ENCODE assay signal across 8 cellular contexts in genomic region chr2:88627856-88628568, GRCh38. TPM values are rescaled to one million over a fixed set of nuclear protein-coding genes. Genes with fewer than 3 reads are reported as not detected.
DNase-seq lines count a peak whose midpoint lies in the region; ATAC-seq and TF ChIP-seq lines count a peak whose summit lies in the region.

No MANE protein-coding gene starts in this region.

- no peaks in the 10 kb centered on the region for H3K27me3 ChIP-seq in layer of hippocampus (ENCODE audit: control insufficient read depth, insufficient read depth, low read length)

- ATAC-seq in HG02759 (IDR thresholded peaks at IDR 0.05; ENCODE audit: unreplicated experiment) (peak; percentile 37), WTC11 (peak; percentile 40)

- H3K9me3 Mint-ChIP-seq in WTC11: no peaks in the 10 kb centered on the region

- H3K27me3 Mint-ChIP-seq in WTC11 (ENCODE audit: low read depth): no peaks in the 10 kb centered on the region

- POLR2A ChIA-PET in WTC11 (lab: Charles Lee): interaction anchor here (0.5 to 1.3 kb wide), 5 partner anchors 12 to 61 kb away, joined by 3 to 5 read pairs (median 3); no protein-coding TSS in a partner anchor

- DNase-seq in NCI-H1436 (lab: John Stamatoyannopoulos, UW) (peak; percentile 41), NCI-H1436 treated with DMSO at 0.1 percent for 48 hours (lab: John Stamatoyannopoulos, UW) (no peak), NCI-H2029 treated with DMSO at 0.1 percent for 48 hours (lab: John Stamatoyannopoulos, UW) (peak; percentile 79), WTC11 (ENCODE audit: low spot score) (peak; percentile 81)
- DNase-seq in central memory CD4-positive, alpha-beta T cell: peak; percentile 82
- peak; percentile 69 to 70 for DNase-seq in stimulated activated CD4-positive, alpha-beta T cell treated with anti-CD3 and anti-CD28 coated beads, Interleukin-2, amount 100 ng/mL, for 48 hours

- H3K27ac Mint-ChIP-seq in WTC11: no peak overlapping the region

- CTCF ChIA-PET in WTC11 (lab: Charles Lee): interaction anchor here (0.7 to 2.4 kb wide), 3 partner anchors 42 to 568 kb away, joined by 3 to 5 read pairs (median 5); no protein-coding TSS in a partner anchor

- peak overlapping the region; percentile 91 for H3K27ac ChIP-seq in layer of hippocampus (ENCODE audit: low read depth, low read length)

- H3K4me3 Mint-ChIP-seq in WTC11: no peak overlapping the region

- H3K36me3 Mint-ChIP-seq in WTC11: no peaks in the 10 kb centered on the region

- peaks cover 47% of the 10 kb centered on the region for H3K4me1 Mint-ChIP-seq in WTC11

- no peak for TF ChIP-seq CTCF in WTC11 (IDR thresholded peaks at IDR 0.05)

TF ChIP-seq in WTC11, 78 proteins besides CTCF, POLR2A, EP300 and RAD21:
- TF ChIP-seq CREM (CRISPR knock-in tag; IDR thresholded peaks at IDR 0.05) (0 out of 2 replicates have a peak, but pooled peaks have one; percentile 8), GABPB1 (CRISPR knock-in tag; IDR thresholded peaks at IDR 0.05) (peak; percentile 55), ESRRA (CRISPR knock-in tag; IDR thresholded peaks at IDR 0.05; ENCODE audit: borderline replicate concordance) (no peak), ETV6 (CRISPR knock-in tag; IDR thresholded peaks at IDR 0.05) (peak; percentile 65; the same call in 1 of the 2 replicates), ATF1 (CRISPR knock-in tag; IDR thresholded peaks at IDR 0.05) (no peak), NFE2L1 (CRISPR knock-in tag; IDR thresholded peaks at IDR 0.05) (0 out of 2 replicates have a peak, but pooled peaks have one; percentile 42)
- TF ChIP-seq, protein P1, sequence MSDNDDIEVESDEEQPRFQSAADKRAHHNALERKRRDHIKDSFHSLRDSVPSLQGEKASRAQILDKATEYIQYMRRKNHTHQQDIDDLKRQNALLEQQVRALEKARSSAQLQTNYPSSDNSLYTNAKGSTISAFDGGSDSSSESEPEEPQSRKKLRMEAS (CRISPR knock-in tag; IDR thresholded peaks at IDR 0.05): 0 out of 2 replicates have a peak, but pooled peaks have one; percentile 5

RNA-seq across cellular contexts. Expression of gene EIF2AK3, which starts 0.7 kb away (rescaled TPM):
- 14.6 to 20.8 TPM (median 16.3 TPM) in 3 replicates for total RNA-seq in WTC11 (2021)
